In the genomic region with DNA sequence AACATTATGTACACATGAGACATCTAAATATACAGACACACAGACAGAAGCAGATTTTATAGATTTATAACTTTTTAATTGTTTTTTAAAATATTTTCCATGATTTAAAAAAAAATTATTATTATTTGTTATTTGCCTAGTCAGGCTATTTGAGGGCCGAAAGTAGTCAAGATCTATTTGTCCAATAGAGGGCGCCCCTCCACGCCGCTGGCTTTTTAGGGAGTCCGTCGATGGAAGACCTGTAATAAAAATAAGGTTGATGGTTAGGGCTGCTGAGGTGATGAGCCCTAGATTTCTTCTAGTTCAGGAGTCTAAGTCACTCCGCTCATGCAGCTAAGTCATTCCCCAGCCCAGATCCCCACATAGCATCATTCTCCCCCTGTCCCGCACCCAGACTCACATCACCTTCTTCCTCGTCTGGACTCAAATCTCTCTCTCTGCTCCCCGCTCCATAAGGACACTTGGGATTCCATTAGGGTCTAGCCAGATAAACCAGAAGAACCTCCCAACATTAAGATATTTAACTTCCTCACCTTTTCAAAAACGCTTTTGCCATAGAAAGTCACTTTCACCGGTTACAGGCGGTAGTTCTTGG, we compare ENCODE assay signal across 8 cellular contexts. TPM values are rescaled to one million over a fixed set of nuclear protein-coding genes. Genes with fewer than 3 reads are reported as not detected.
DNase-seq lines count a peak whose midpoint lies in the region; ATAC-seq and TF ChIP-seq lines count a peak whose summit lies in the region.

No MANE protein-coding gene starts in this region.

- H3K27me3 Mint-ChIP-seq in activated CD4-positive, alpha-beta memory T cell treated with anti-CD3 and anti-CD28 coated beads for 36 hours: no peaks in the 10 kb centered on the region
- peaks cover 20% of the 10 kb centered on the region for H3K27me3 Mint-ChIP-seq in endodermal cell (ENCODE audit: insufficient read depth)
- peaks cover 2% of the 10 kb centered on the region for H3K27me3 Mint-ChIP-seq in neural progenitor cell (ENCODE audit: insufficient read depth, low read depth)

- peak; percentile 89 for TF ChIP-seq CTCF in endodermal cell (conservative IDR thresholded peaks at IDR 0.05)
- peak; percentile 61 for TF ChIP-seq CTCF in neural progenitor cell (IDR thresholded peaks at IDR 0.05)
- peak; percentile 19 to 49 (median 30) for TF ChIP-seq CTCF in uterus (IDR thresholded peaks at IDR 0.05)

- H3K4me3 ChIP-seq in endodermal cell (ENCODE audit: low read length): no peak overlapping the region
- H3K4me3 ChIP-seq in neural progenitor cell: no peak overlapping the region
- H3K4me3 ChIP-seq in uterus: no peak overlapping the region

- no peak for TF ChIP-seq POLR2A in uterus (IDR thresholded peaks at IDR 0.05)

- H3K79me2 ChIP-seq in neural progenitor cell (ENCODE audit: low read depth): no peaks in the 10 kb centered on the region

- H3K9ac ChIP-seq in endodermal cell (ENCODE audit: extremely low read depth, low read length, poor library complexity, severe bottlenecking): no peak overlapping the region
- H3K9ac ChIP-seq in neural progenitor cell: no peak overlapping the region

- peaks cover 60% of the 10 kb centered on the region for H3K4me1 Mint-ChIP-seq in activated CD4-positive, alpha-beta memory T cell treated with anti-CD3 and anti-CD28 coated beads for 36 hours (ENCODE audit: low read depth)
- peaks cover 9% of the 10 kb centered on the region for H3K4me1 Mint-ChIP-seq in endodermal cell
- peaks cover 9% of the 10 kb centered on the region for H3K4me1 Mint-ChIP-seq in neural progenitor cell

- peak overlapping the region; percentile 57 for H3K4me3 Mint-ChIP-seq in activated CD4-positive, alpha-beta memory T cell treated with anti-CD3 and anti-CD28 coated beads for 36 hours
- H3K4me3 Mint-ChIP-seq in endodermal cell (no peak overlapping the region), neural progenitor cell (no peak overlapping the region)

- CTCF ChIA-PET in activated CD4-positive, alpha-beta memory T cell treated with anti-CD3 and anti-CD28 coated beads for 36 hours (lab: Charles Lee): interaction anchor here (0.6 to 10.0 kb wide), 9 partner anchors 11 to 103 kb away, joined by 3 to 205 read pairs (median 12); a partner anchor contains a TSS

- no peaks in the 10 kb centered on the region for H3K36me3 ChIP-seq in endodermal cell (ENCODE audit: control insufficient read depth, insufficient read depth, low read length)
- H3K36me3 ChIP-seq in neural progenitor cell: no peaks in the 10 kb centered on the region
- H3K36me3 ChIP-seq in uterus: no peaks in the 10 kb centered on the region

- intact Hi-C loops in activated CD4-positive, alpha-beta memory T cell treated with anti-CD3 and anti-CD28 coated beads for 36 hours (cut with micrococcal nuclease): loop anchor here (1.0 to 10.0 kb wide), 6 partner anchors 12 to 927 kb away; a partner anchor contains a TSS
- intact Hi-C loops in uterus (cut with DNase I; ENCODE audit: low total_unique reads): no loop called here

- H3F3A ChIP-seq in neural progenitor cell (ENCODE audit: low read depth): no peaks in the 10 kb centered on the region

- no peaks in the 10 kb centered on the region for H4K20me1 ChIP-seq in neural progenitor cell (ENCODE audit: low read depth)

- peak; percentile 58 for DNase-seq in GDM1 (lab: John Stamatoyannopoulos, UW)
- DNase-seq in NAMALWA (ENCODE audit: low spot score): peak; percentile 86
- peak; percentile 88 for DNase-seq in activated CD4-positive, alpha-beta memory T cell treated with anti-CD3 and anti-CD28 coated beads for 36 hours
- peak; percentile 88 for DNase-seq in endodermal cell
- DNase-seq in neural progenitor cell (ENCODE audit: low spot score): peak; percentile 57
- peak in 1 of 2 donors; percentile 36 for DNase-seq in uterus
- DNase-seq in GM19240 (ENCODE audit: insufficient read length, low spot score): no peak

- H3K9me3 Mint-ChIP-seq in activated CD4-positive, alpha-beta memory T cell treated with anti-CD3 and anti-CD28 coated beads for 36 hours: no peaks in the 10 kb centered on the region
- H3K9me3 Mint-ChIP-seq in endodermal cell (peaks cover 13% of the 10 kb centered on the region), neural progenitor cell (peaks cover 10% of the 10 kb centered on the region)

- H3K36me3 Mint-ChIP-seq in activated CD4-positive, alpha-beta memory T cell treated with anti-CD3 and anti-CD28 coated beads for 36 hours: no peaks in the 10 kb centered on the region
- H3K36me3 Mint-ChIP-seq in endodermal cell (ENCODE audit: low read depth): no peaks in the 10 kb centered on the region
- H3K36me3 Mint-ChIP-seq in neural progenitor cell: no peaks in the 10 kb centered on the region

- WGBS in endodermal cell (ENCODE audit: insufficient coverage in 1 of 2, insufficient read length in 1 of 2), 2 experiments: 62 to 89% methylated on average over 4 to 13 of the region's 13 CpGs

- no peaks in the 10 kb centered on the region for H3K9me3 ChIP-seq in endodermal cell (ENCODE audit: control insufficient read depth, low read length)
- no peaks in the 10 kb centered on the region for H3K9me3 ChIP-seq in neural progenitor cell (ENCODE audit: low read depth)
- no peaks in the 10 kb centered on the region for H3K9me3 ChIP-seq in uterus

- H3K27ac Mint-ChIP-seq in activated CD4-positive, alpha-beta memory T cell treated with anti-CD3 and anti-CD28 coated beads for 36 hours: peak overlapping the region; percentile 96
- no peak overlapping the region for H3K27ac Mint-ChIP-seq in endodermal cell
- no peak overlapping the region for H3K27ac Mint-ChIP-seq in neural progenitor cell

- H2AFZ ChIP-seq in neural progenitor cell (replicated peaks): peak overlapping the region; percentile 3

- H3K27ac ChIP-seq in endodermal cell (ENCODE audit: low read depth, low read length) (no peak overlapping the region), neural progenitor cell (no peak overlapping the region), uterus (no peak overlapping the region)

- POLR2A ChIA-PET in activated CD4-positive, alpha-beta memory T cell treated with anti-CD3 and anti-CD28 coated beads for 36 hours (lab: Charles Lee): interaction anchor here (0.7 to 1.3 kb wide), 3 partner anchors 9 to 27 kb away, joined by 3 to 5 read pairs (median 3); no protein-coding TSS in a partner anchor

- H3K4me2 ChIP-seq in neural progenitor cell: no peak overlapping the region

- no peak for ATAC-seq in HG03097 (IDR thresholded peaks at IDR 0.05; ENCODE audit: low FRiP score, unreplicated experiment)

- H3K4me1 ChIP-seq in endodermal cell (ENCODE audit: control insufficient read depth, insufficient read depth, low read length): no peaks in the 10 kb centered on the region
- no peaks in the 10 kb centered on the region for H3K4me1 ChIP-seq in neural progenitor cell
- H3K4me1 ChIP-seq in uterus: no peaks in the 10 kb centered on the region

- H3K27me3 ChIP-seq in endodermal cell (ENCODE audit: control insufficient read depth, insufficient read depth, low read length, poor library complexity, severe bottlenecking) (no peaks in the 10 kb centered on the region), neural progenitor cell (no peaks in the 10 kb centered on the region), uterus (no peaks in the 10 kb centered on the region)

RNA-seq across cellular contexts. Expression of a gene that starts 33.9 kb away (rescaled TPM):
- 10 to 100 TPM; 40.8 to 40.9 TPM for total RNA-seq in activated CD4-positive, alpha-beta memory T cell treated with anti-CD3 and anti-CD28 coated beads for 36 hours
- total RNA-seq in endodermal cell (under 1 TPM; 0.44 to 0.51 TPM), neural progenitor cell (ENCODE audit: low replicate concordance) (0.19 TPM in 1 of 2 replicates, not detected in the other), uterus (1 to 10 TPM in 3 of 4 donors, not detected in 1; 1.1 to 2.8 (median 2.6) TPM)
- polyA plus RNA-seq in endodermal cell (2013, experiment 1 of 2): 0.14 TPM
- polyA plus RNA-seq in endodermal cell (2013, experiment 2 of 2): not detected

Comparison
In these comparisons a context has a peak if more than half of its experiments do, and no peak if none do; other contexts are left out.
1. CTCF ChIP-seq: peak in every context shown above with its lines; median percentile 89 in endodermal cell; 61 in neural progenitor cell; 30 in uterus.
2. RNA of a gene that starts 33.9 kb away (total RNA-seq): 40.8 to 40.9 TPM in activated CD4-positive, alpha-beta memory T cell treated with anti-CD3 and anti-CD28 coated beads for 36 hours; 1.1 to 2.8 TPM in uterus, 0.44 to 0.51 TPM in endodermal cell and 0.19 TPM in neural progenitor cell; every median in the first group is over 10 times any median in the second.